In genomic region chr17:40122466-40122943, GRCh38 we compare ENCODE assay signal across 7 cellular contexts. TPM values are rescaled to one million over a fixed set of nuclear protein-coding genes. Genes with fewer than 3 reads are reported as not detected.
DNase-seq lines count a peak whose midpoint lies in the region; ATAC-seq and TF ChIP-seq lines count a peak whose summit lies in the region.

No MANE protein-coding gene starts in this region.

- H3K4me2 ChIP-seq in GM23338 (peak overlapping the region; percentile 97), OCI-LY3 (ENCODE audit: low read length) (peak overlapping the region; percentile 97)

- H3K79me2 ChIP-seq in GM23338 (replicated peaks; ENCODE audit: insufficient read depth) (peaks cover 72% of the 10 kb centered on the region), OCI-LY3 (ENCODE audit: low read length) (peaks cover 66% of the 10 kb centered on the region)

- in situ Hi-C loops in G401 (cut with HindIII; ENCODE audit: low sequenced_read_pairs): no loop called here

- intact Hi-C loops in right lobe of liver (cut with DNase I): no loop called here

- H3K4me1 Mint-ChIP-seq in GM23338 (peaks cover 20% of the 10 kb centered on the region), chondrocyte (ENCODE audit: low read depth) (peaks cover 30% of the 10 kb centered on the region)

- H3K4me3 ChIP-seq in GM23338 (peak overlapping the region; percentile 98), OCI-LY3 (ENCODE audit: low read length) (peak overlapping the region; percentile 89), right lobe of liver (peak overlapping the region; percentile 97 to 98 (median 98)), thymus (ENCODE audit: low read length) (peak overlapping the region; percentile 83)

- H3K9me3 ChIP-seq in OCI-LY3 (ENCODE audit: insufficient read depth, low read length) (no peaks in the 10 kb centered on the region), right lobe of liver (no peaks in the 10 kb centered on the region), thymus (ENCODE audit: control insufficient read depth) (no peaks in the 10 kb centered on the region)

- no peak for TF ChIP-seq POLR2A in right lobe of liver (IDR thresholded peaks at IDR 0.05)

- H3K9me3 Mint-ChIP-seq in GM23338: no peaks in the 10 kb centered on the region; the same call in 2 of the 3 replicates
- H3K9me3 Mint-ChIP-seq in chondrocyte (ENCODE audit: low read depth): no peaks in the 10 kb centered on the region

- no CpG with 5 or more reads among the region's 52 CpGs for WGBS in right lobe of liver (ENCODE audit: insufficient coverage, low coverage, low lambda C conversion rate, missing lambda C conversion rate)
- under 1% methylated on average over 52 of the region's 52 CpGs for WGBS in thymus

- H3K27me3 ChIP-seq in GM23338 (ENCODE audit: insufficient read depth) (no peaks in the 10 kb centered on the region), OCI-LY3 (ENCODE audit: low read depth, low read length) (no peaks in the 10 kb centered on the region), right lobe of liver (no peaks in the 10 kb centered on the region), thymus (ENCODE audit: control insufficient read depth, insufficient read depth) (no peaks in the 10 kb centered on the region)

- H3K36me3 ChIP-seq in GM23338 (ENCODE audit: insufficient read depth) (peaks cover 17% of the 10 kb centered on the region), OCI-LY3 (replicated peaks; ENCODE audit: low read depth, low read length) (peaks cover 27% of the 10 kb centered on the region), right lobe of liver (peaks cover 0 to 16% (median 5%) of the 10 kb centered on the region in 4 donors), thymus (ENCODE audit: control insufficient read depth, insufficient read depth) (peaks cover 12% of the 10 kb centered on the region)

- H3K36me3 Mint-ChIP-seq in GM23338 (ENCODE audit: low read depth) (peaks cover 51% of the 10 kb centered on the region), chondrocyte (ENCODE audit: low read depth) (peaks cover 11% of the 10 kb centered on the region)

- H3F3A ChIP-seq in GM23338 (replicated peaks; ENCODE audit: low read depth): peaks cover 29% of the 10 kb centered on the region

- H4K20me1 ChIP-seq in GM23338 (replicated peaks; ENCODE audit: insufficient read depth): peaks cover 29% of the 10 kb centered on the region
- H4K20me1 ChIP-seq in OCI-LY3 (ENCODE audit: insufficient read depth, low read length): peaks cover 26% of the 10 kb centered on the region

- TF ChIP-seq CTCF in GM23338 (conservative IDR thresholded peaks at IDR 0.05; ENCODE audit: low read depth in 2 of 2) (no peak), OCI-LY3 (IDR thresholded peaks at IDR 0.05; ENCODE audit: low read depth, low read length) (no peak), chondrocyte (IDR thresholded peaks at IDR 0.05) (peak; percentile 65), right lobe of liver (IDR thresholded peaks at IDR 0.05) (peak in 2 of 4 donors; percentile 6 to 8)

- DNase-seq in G401 (ENCODE audit: low spot score) (peak; percentile 37), GM23338 (ENCODE audit: low spot score) (peak; percentile 68), chondrocyte (ENCODE audit: low spot score) (no peak), right lobe of liver (peak; percentile 50 to 72 (median 62)), SW 1271 (lab: John Stamatoyannopoulos, UW) (no peak)

- H3K27ac Mint-ChIP-seq in GM23338 (no peak overlapping the region), chondrocyte (ENCODE audit: unreplicated experiment) (no peak overlapping the region)

- peak; percentile 39 for ATAC-seq in GM23338
- ATAC-seq in right lobe of liver: peak; percentile 20 to 52 (median 32)

- H3K4me3 Mint-ChIP-seq in GM23338: peak overlapping the region; percentile 91; the same call in 2 of the 3 replicates
- H3K4me3 Mint-ChIP-seq in chondrocyte (ENCODE audit: unreplicated experiment): peak overlapping the region; percentile 48

- H3K9ac ChIP-seq in OCI-LY3 (ENCODE audit: low read length): peak overlapping the region; percentile 90

- peaks cover 22% of the 10 kb centered on the region for H3K4me1 ChIP-seq in GM23338 (ENCODE audit: insufficient read depth)
- peaks cover 18% of the 10 kb centered on the region for H3K4me1 ChIP-seq in OCI-LY3 (ENCODE audit: low read length)
- peaks cover 0 to 19% (median 10%) of the 10 kb centered on the region in 4 donors for H3K4me1 ChIP-seq in right lobe of liver
- peaks cover 9% of the 10 kb centered on the region for H3K4me1 ChIP-seq in thymus (ENCODE audit: control insufficient read depth, insufficient read depth, low read length)

- H3K9me2 ChIP-seq in GM23338 (ENCODE audit: insufficient read depth): no peaks in the 10 kb centered on the region

- H3K27me3 Mint-ChIP-seq in GM23338 (ENCODE audit: insufficient read depth, low read depth, poor library complexity) (peaks cover 8% of the 10 kb centered on the region), chondrocyte (ENCODE audit: low read depth) (no peaks in the 10 kb centered on the region)

- no peak overlapping the region for H2AFZ ChIP-seq in GM23338
- H2AFZ ChIP-seq in OCI-LY3 (ENCODE audit: low read depth, low read length): no peak overlapping the region

- H3K27ac ChIP-seq in GM23338 (ENCODE audit: low read depth): peak overlapping the region; percentile 96
- H3K27ac ChIP-seq in OCI-LY3 (ENCODE audit: low read length): peak overlapping the region; percentile 69
- H3K27ac ChIP-seq in right lobe of liver: peak overlapping the region; percentile 91 to 97 (median 96)
- peak overlapping the region; percentile 86 for H3K27ac ChIP-seq in thymus (ENCODE audit: low read depth)

TF ChIP-seq in GM23338, 12 proteins besides CTCF, POLR2A, EP300 and RAD21:
- peak; percentile 30; the same call in 1 of the 2 replicates for TF ChIP-seq POLR2AphosphoS5 (IDR thresholded peaks at IDR 0.05; ENCODE audit: low read depth)
- TF ChIP-seq NANOG (IDR thresholded peaks at IDR 0.05; ENCODE audit: borderline replicate concordance): no peak

RNA-seq across cellular contexts. Expression of gene MSL1, which starts 0.7 kb away (rescaled TPM):
- total RNA-seq in G401 (2014; rRNA removed; shearing (Covaris generic)): 67.9 and 80.5 TPM in 2 replicates
- total RNA-seq in GM23338 (2014; rRNA removed; shearing (Covaris generic)): 52.5 and 56.5 TPM in 2 replicates
- 14.3 and 16.2 TPM in 2 replicates for polyA plus RNA-seq in GM23338 (2016; fragmentation: Nextera tagmentation; extraction: Ambion mirVana)
- 86.8 to 103 TPM (median 96.2 TPM) in 3 replicates for total RNA-seq in chondrocyte
- 10 to 100 TPM; 31.1 to 43.8 (median 36.0) TPM for total RNA-seq in right lobe of liver
- polyA plus RNA-seq in thymus: 126 TPM

RNA-seq across cellular contexts. Expression of gene CASC3, which starts 17.8 kb away (rescaled TPM):
- total RNA-seq in G401 (2014; rRNA removed; shearing (Covaris generic)): 31.1 and 61.1 TPM in 2 replicates
- 76.1 and 82.9 TPM in 2 replicates for total RNA-seq in GM23338 (2014; rRNA removed; shearing (Covaris generic))
- 34.4 and 37.5 TPM in 2 replicates for polyA plus RNA-seq in GM23338 (2016; fragmentation: Nextera tagmentation; extraction: Ambion mirVana)
- 70.2 to 78.3 TPM (median 70.6 TPM) in 3 replicates for total RNA-seq in chondrocyte
- 10 to 100 TPM; 19.6 to 31.5 (median 25.9) TPM for total RNA-seq in right lobe of liver
- 38.3 TPM for polyA plus RNA-seq in thymus

RNA-seq across cellular contexts. Expression of gene NR1D1, which starts 22.1 kb away (rescaled TPM):
- 0.06 and 2.0 TPM in 2 replicates for total RNA-seq in G401 (2014; rRNA removed; shearing (Covaris generic))
- 3.6 and 4.2 TPM in 2 replicates for total RNA-seq in GM23338 (2014; rRNA removed; shearing (Covaris generic))
- polyA plus RNA-seq in GM23338 (2016; fragmentation: Nextera tagmentation; extraction: Ambion mirVana) (3.1 and 3.3 TPM in 2 replicates), thymus (3.2 TPM)
- total RNA-seq in chondrocyte (5.9 to 7.9 TPM (median 6.6 TPM) in 3 replicates), right lobe of liver (10 to 100 TPM in 4 of 6 experiments, 1 to 10 TPM in 2; 6.9 to 29.8 (median 16.0) TPM)

RNA-seq across cellular contexts. Expression of gene RAPGEFL1, which starts 54.8 kb away (rescaled TPM):
- total RNA-seq in G401 (2014; rRNA removed; shearing (Covaris generic)): 1.1 and 2.6 TPM in 2 replicates
- total RNA-seq in GM23338 (2014; rRNA removed; shearing (Covaris generic)): 10.4 and 14.0 TPM in 2 replicates
- polyA plus RNA-seq in GM23338 (2016; fragmentation: Nextera tagmentation; extraction: Ambion mirVana) (5.0 and 6.7 TPM in 2 replicates), thymus (17.4 TPM)
- total RNA-seq in chondrocyte (3.6 to 5.5 TPM (median 3.9 TPM) in 3 replicates), right lobe of liver (10 to 100 TPM in 1 of 6 experiments, 1 to 10 TPM in 5; 1.4 to 16.5 (median 4.4) TPM)

RNA-seq across cellular contexts. Expression of gene THRA, which starts 59.7 kb away (rescaled TPM):
- total RNA-seq in G401 (2014; rRNA removed; shearing (Covaris generic)): 11.8 and 18.4 TPM in 2 replicates
- 9.6 and 10.5 TPM in 2 replicates for total RNA-seq in GM23338 (2014; rRNA removed; shearing (Covaris generic))
- 3.4 and 3.6 TPM in 2 replicates for polyA plus RNA-seq in GM23338 (2016; fragmentation: Nextera tagmentation; extraction: Ambion mirVana)
- total RNA-seq in chondrocyte: 31.9 to 46.6 TPM (median 34.7 TPM) in 3 replicates
- 1 to 10 TPM; 3.7 to 9.4 (median 7.7) TPM for total RNA-seq in right lobe of liver
- polyA plus RNA-seq in thymus: 14.3 TPM

Comparison
In these comparisons a context has a peak if more than half of its experiments do, and no peak if none do; other contexts are left out.
1. DNase-seq: peak in G401 (single experiment), GM23338 (single experiment) and right lobe of liver (3 of 3); none in chondrocyte (single experiment) and SW 1271 (0 of 2).
2. Peak in every context shown above with its lines, with median percentiles within 50 percentile points of each other: H3K27ac ChIP-seq and H3K4me3 ChIP-seq.